In the genomic region with DNA sequence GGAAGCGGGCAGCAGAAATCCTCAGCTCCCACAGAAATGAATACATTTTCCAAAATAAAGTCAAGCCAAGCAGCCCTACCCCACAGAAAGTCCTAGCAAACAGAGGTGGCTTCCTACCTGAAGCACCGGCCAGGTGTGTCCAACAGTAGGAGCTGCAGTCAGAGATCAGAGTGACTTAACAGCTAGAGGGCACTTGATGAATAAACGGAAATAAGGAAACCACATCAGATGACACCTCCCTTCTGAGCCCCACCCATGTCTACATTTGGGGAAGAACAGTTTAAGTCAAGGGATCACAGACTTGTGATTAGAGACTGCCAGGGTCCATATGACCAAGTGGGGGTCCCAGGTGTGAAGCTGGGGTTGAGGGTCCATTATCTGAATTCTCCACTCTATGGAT, we compare ENCODE assay signal across 9 cellular contexts.
DNase-seq lines count a peak whose midpoint lies in the region; ATAC-seq and TF ChIP-seq lines count a peak whose summit lies in the region.
"Had no signal": no experiment of that assay in that cellular context is flagged by ENCODE, and none has a peak within 500 bp of the region (broad histone marks: within the 10 kb centered on the region; RNA-seq: fewer than 3 reads in every experiment).

Gene CXCR1 (minus strand): TSS at position 172 of the 400 bp plus-strand sequence. CDS start 1,751 bp downstream, outside the sequence.

- no peaks in the 10 kb centered on the region for H3K27me3 Mint-ChIP-seq in central memory CD8-positive, alpha-beta T cell

- H3K4me1 Mint-ChIP-seq in central memory CD8-positive, alpha-beta T cell, result peaks cover 36% of the 10 kb centered on the region

- peak; percentile 6 for DNase-seq in NK-92 treated with Interleukin-12 subunit alpha and Interleukin-12 subunit beta, amount 100 ng/mL, for 24 hours (lab: John Stamatoyannopoulos, UW)
- no peak for DNase-seq in NK-92 (lab: John Stamatoyannopoulos, UW; ENCODE audit: unreplicated experiment)
- DNase-seq in activated CD4-positive, alpha-beta T cell treated with anti-CD3 and anti-CD28 coated beads for 48 hours, result peak; percentile 9
- DNase-seq in central memory CD8-positive, alpha-beta T cell (ENCODE audit: low spot score in 2 of 2), result peak in 1 of 2 donors; percentile 24
- DNase-seq in stimulated activated naive CD4-positive, alpha-beta T cell (lab: John Stamatoyannopoulos, UW), result peak; percentile 6 to 60 (median 30)
- DNase-seq in epidermal melanocyte (ENCODE audit: insufficient read length, low spot score), result no peak
- no peak for DNase-seq in GM13976 (ENCODE audit: low spot score)
- DNase-seq: 8988T had no signal

- TF ChIP-seq CTCF in GM13976 (IDR thresholded peaks at IDR 0.05; ENCODE audit: borderline replicate concordance, control extremely low read depth, extremely low read depth, insufficient read depth, missing control alignments), result no peak

- no peak within 1 kb of the TSS for H3K27ac Mint-ChIP-seq in central memory CD8-positive, alpha-beta T cell (ENCODE audit: low read depth)

- H3K4me3 Mint-ChIP-seq in central memory CD8-positive, alpha-beta T cell, result peak within 1 kb of the TSS; percentile 66

- peak; percentile 94 for ATAC-seq in central memory CD8-positive, alpha-beta T cell (replicated peaks; ENCODE audit: extremely low read depth, poor library complexity, severe bottlenecking)
- no peak for ATAC-seq in GM21447 (IDR thresholded peaks at IDR 0.05; ENCODE audit: unreplicated experiment)

- H3K36me3 Mint-ChIP-seq in central memory CD8-positive, alpha-beta T cell (ENCODE audit: insufficient read depth), result peaks cover 2% of the 10 kb centered on the region

- H3K9me3 Mint-ChIP-seq in central memory CD8-positive, alpha-beta T cell, result no peaks in the 10 kb centered on the region

- in situ Hi-C loops in GM13976 (cut with MboI; ENCODE audit: low sequenced_read_pairs, unreplicated experiment), result no loop called here

Comparison
In these comparisons a context has a peak if more than half of its experiments do, and no peak if none do; other contexts are left out.
1. DNase-seq: peak in NK-92 treated with Interleukin-12 subunit alpha and Interleukin-12 subunit beta, amount 100 ng/mL, for 24 hours (single experiment), activated CD4-positive, alpha-beta T cell treated with anti-CD3 and anti-CD28 coated beads for 48 hours (single experiment) and stimulated activated naive CD4-positive, alpha-beta T cell (6 of 6); none in NK-92 (single experiment), epidermal melanocyte (single experiment) and GM13976 (single experiment).